1 cellular context compared by ENCODE assay signal in genomic region chr13:87954116-87954515, GRCh38.
TF ChIP-seq lines count a peak whose summit lies in the region.

No MANE protein-coding gene starts in this region.

TF ChIP-seq in SK-N-SH treated with all-trans-retinoic acid at 6 μM for 48 hours, 23 proteins besides CTCF, POLR2A, EP300 and RAD21 (continued from another document):
- no peak for TF ChIP-seq TSHZ2 (CRISPR knock-in tag; IDR thresholded peaks at IDR 0.05)
